ENCODE assay signal across 8 cellular contexts in the genomic region with DNA sequence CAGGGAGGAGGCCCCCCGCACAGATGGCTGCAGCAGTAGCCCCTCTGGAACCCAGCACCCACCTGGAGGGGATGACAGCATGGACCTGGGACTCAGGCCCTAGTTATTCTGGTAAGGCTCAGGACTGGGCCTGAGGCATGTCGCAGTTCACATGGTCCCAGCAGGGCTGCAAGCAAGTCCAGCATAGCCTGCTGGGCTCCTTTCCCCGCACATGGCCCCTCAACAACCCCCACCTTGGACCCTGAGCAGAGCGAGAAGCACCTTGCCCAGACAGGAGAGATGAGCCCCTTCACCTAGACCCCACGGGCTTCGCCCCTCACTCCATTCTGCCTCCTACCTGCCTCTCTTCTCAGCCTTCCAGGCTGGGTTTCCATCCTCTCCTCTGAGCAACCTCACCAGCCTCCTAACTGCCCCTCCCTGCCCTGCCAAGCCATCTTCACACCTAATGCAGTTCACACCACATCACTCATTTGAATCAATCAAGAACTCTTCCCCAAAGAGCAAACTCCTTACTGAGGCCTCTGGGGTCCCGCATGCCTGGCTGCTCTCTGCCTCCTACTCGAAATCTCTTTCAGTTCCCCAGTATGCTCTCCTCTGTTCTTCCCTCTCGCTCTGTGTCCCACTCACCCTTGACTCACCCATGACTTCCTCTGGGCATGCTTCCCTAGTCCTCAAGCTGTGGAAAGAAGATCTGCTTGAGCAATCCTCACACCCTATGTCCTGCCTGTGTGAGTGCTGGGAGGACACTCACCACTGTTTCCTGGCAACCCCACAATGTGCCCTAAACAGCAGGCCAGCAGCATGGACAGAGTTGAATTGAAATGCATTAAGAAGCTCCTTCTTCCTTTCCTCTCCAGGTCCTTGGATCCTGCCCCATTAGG. TPM values are rescaled to one million over a fixed set of nuclear protein-coding genes. Genes with fewer than 3 reads are reported as not detected.
DNase-seq lines count a peak whose midpoint lies in the region; ATAC-seq and TF ChIP-seq lines count a peak whose summit lies in the region.

No MANE protein-coding gene starts in this region.

- no peak overlapping the region for H2AFZ ChIP-seq in hepatocyte

- no peaks in the 10 kb centered on the region for H4K20me1 ChIP-seq in DOHH2 (ENCODE audit: control insufficient read depth, insufficient read depth, low read depth, low read length)
- H4K20me1 ChIP-seq in hepatocyte (ENCODE audit: insufficient read depth, poor library complexity, severe bottlenecking) = no peaks in the 10 kb centered on the region

- H3K9me2 ChIP-seq in DOHH2 (replicated peaks; ENCODE audit: control insufficient read depth, low read length) (no peaks in the 10 kb centered on the region), hepatocyte (replicated peaks; ENCODE audit: insufficient read depth) (no peaks in the 10 kb centered on the region)

- WGBS in hepatocyte (ENCODE audit: low lambda C conversion rate, missing lambda C conversion rate) = 84% methylated on average over 9 of the region's 9 CpGs

- no peaks in the 10 kb centered on the region for H3K9me3 ChIP-seq in DOHH2 (ENCODE audit: control insufficient read depth, insufficient read depth, low read length)
- H3K9me3 ChIP-seq in hepatocyte (ENCODE audit: low read depth) = no peaks in the 10 kb centered on the region

- H3K36me3 ChIP-seq in DOHH2 (ENCODE audit: control insufficient read depth, low read length) = no peaks in the 10 kb centered on the region
- no peaks in the 10 kb centered on the region for H3K36me3 ChIP-seq in hepatocyte (replicated peaks; ENCODE audit: insufficient read depth, low read depth)

- H3F3A ChIP-seq in DOHH2 (ENCODE audit: control insufficient read depth, insufficient read depth) = peaks cover 7% of the 10 kb centered on the region; the same call in 1 of the 2 replicates

- peak overlapping the region in 3 of 4 donors; percentile 14 to 89 (median 73) for H3K4me3 Mint-ChIP-seq in IgD-negative memory B cell
- no peak overlapping the region for H3K4me3 Mint-ChIP-seq in stimulated activated effector memory CD8-positive, alpha-beta T cell treated with anti-CD3 and anti-CD28 coated beads, Interleukin-12 subunit alpha, Interleukin-12 subunit beta, amount 100 ng/mL, for 72 hours

- H3K4me3 ChIP-seq in DOHH2 (ENCODE audit: low read length) = peak overlapping the region; percentile 32
- H3K4me3 ChIP-seq in hepatocyte = no peak overlapping the region

- H3K36me3 Mint-ChIP-seq in IgD-negative memory B cell = no peaks in the 10 kb centered on the region
- no peaks in the 10 kb centered on the region for H3K36me3 Mint-ChIP-seq in stimulated activated effector memory CD8-positive, alpha-beta T cell treated with anti-CD3 and anti-CD28 coated beads, Interleukin-12 subunit alpha, Interleukin-12 subunit beta, amount 100 ng/mL, for 72 hours

- DNase-seq in amniotic epithelial cell (ENCODE audit: low read depth) (peak; percentile 99), hepatocyte (ENCODE audit: low spot score) (peak; percentile 61)
- DNase-seq in stimulated activated effector memory CD8-positive, alpha-beta T cell treated with anti-CD3 and anti-CD28 coated beads, Interleukin-12 subunit alpha, Interleukin-12 subunit beta, amount 100 ng/mL, for 72 hours (ENCODE audit: low spot score in 2 of 2) = no peak

- no peak for TF ChIP-seq CTCF in DOHH2 (IDR thresholded peaks at IDR 0.05; ENCODE audit: low read depth, low read length, poor library complexity, severe bottlenecking)
- TF ChIP-seq CTCF in hepatocyte (IDR thresholded peaks at IDR 0.05; ENCODE audit: poor library complexity) = no peak

- H3K4me2 ChIP-seq in DOHH2 (ENCODE audit: low read length) (peak overlapping the region; percentile 62), hepatocyte (no peak overlapping the region)

- peaks cover 2% of the 10 kb centered on the region for H3K27me3 Mint-ChIP-seq in IgD-negative memory B cell

- H3K27me3 ChIP-seq in DOHH2 (ENCODE audit: control insufficient read depth, low read length) = no peaks in the 10 kb centered on the region
- H3K27me3 ChIP-seq in hepatocyte = no peaks in the 10 kb centered on the region

- ATAC-seq in stimulated activated effector memory CD8-positive, alpha-beta T cell treated with anti-CD3 and anti-CD28 coated beads, Interleukin-12 subunit alpha, Interleukin-12 subunit beta, amount 100 ng/mL, for 72 hours = peak; percentile 40
- ATAC-seq in GM18511 (IDR thresholded peaks at IDR 0.05; ENCODE audit: unreplicated experiment) (no peak), GM19463 (IDR thresholded peaks at IDR 0.05; ENCODE audit: unreplicated experiment) (no peak), GM21825 (IDR thresholded peaks at IDR 0.05; ENCODE audit: unreplicated experiment) (no peak)

- H3K27ac ChIP-seq in DOHH2 (ENCODE audit: low read depth, low read length) (0 out of 2 replicates have a peak overlapping the region, but pooled peaks have one; percentile 10), hepatocyte (no peak overlapping the region)

- H3K4me1 ChIP-seq in DOHH2 (ENCODE audit: control insufficient read depth, low read length) = peaks cover 45% of the 10 kb centered on the region
- no peaks in the 10 kb centered on the region for H3K4me1 ChIP-seq in hepatocyte (ENCODE audit: insufficient read depth)

- H3K79me2 ChIP-seq in DOHH2 (ENCODE audit: control insufficient read depth, low read length) (no peaks in the 10 kb centered on the region), hepatocyte (no peaks in the 10 kb centered on the region)

- H3K9me3 Mint-ChIP-seq in IgD-negative memory B cell = no peaks in the 10 kb centered on the region
- H3K9me3 Mint-ChIP-seq in stimulated activated effector memory CD8-positive, alpha-beta T cell treated with anti-CD3 and anti-CD28 coated beads, Interleukin-12 subunit alpha, Interleukin-12 subunit beta, amount 100 ng/mL, for 72 hours = no peaks in the 10 kb centered on the region

- peaks cover 21 to 45% (median 32%) of the 10 kb centered on the region in 3 donors for H3K4me1 Mint-ChIP-seq in IgD-negative memory B cell
- H3K4me1 Mint-ChIP-seq in stimulated activated effector memory CD8-positive, alpha-beta T cell treated with anti-CD3 and anti-CD28 coated beads, Interleukin-12 subunit alpha, Interleukin-12 subunit beta, amount 100 ng/mL, for 72 hours = peaks cover 14% of the 10 kb centered on the region

- H3K27ac Mint-ChIP-seq in IgD-negative memory B cell = peak overlapping the region; percentile 13 to 92 (median 89)
- no peak overlapping the region for H3K27ac Mint-ChIP-seq in stimulated activated effector memory CD8-positive, alpha-beta T cell treated with anti-CD3 and anti-CD28 coated beads, Interleukin-12 subunit alpha, Interleukin-12 subunit beta, amount 100 ng/mL, for 72 hours

RNA-seq across cellular contexts. Expression of a gene that starts 9.4 kb away (rescaled TPM):
- 70.0 TPM for polyA plus RNA-seq in IgD-negative memory B cell
- total RNA-seq in hepatocyte = 0.24 and 1.2 TPM in 2 replicates
- 1.1 TPM in 1 of 2 replicates, not detected in the other for polyA plus RNA-seq in hepatocyte

RNA-seq across cellular contexts. Expression of a gene that starts 32.3 kb away (rescaled TPM):
- 31.7 TPM for polyA plus RNA-seq in IgD-negative memory B cell
- total RNA-seq in hepatocyte = 38.7 and 42.8 TPM in 2 replicates
- polyA plus RNA-seq in hepatocyte = 9.3 and 13.0 TPM in 2 replicates

RNA-seq across cellular contexts. Expression of a gene that starts 51.5 kb away (rescaled TPM):
- 163 TPM for polyA plus RNA-seq in IgD-negative memory B cell
- 25.2 and 29.5 TPM in 2 replicates for total RNA-seq in hepatocyte
- 28.5 and 39.6 TPM in 2 replicates for polyA plus RNA-seq in hepatocyte

Comparison
In these comparisons a context has a peak if more than half of its experiments do, and no peak if none do; other contexts are left out.
1. DNase-seq: peak in amniotic epithelial cell (single experiment) and hepatocyte (single experiment); none in stimulated activated effector memory CD8-positive, alpha-beta T cell treated with anti-CD3 and anti-CD28 coated beads, Interleukin-12 subunit alpha, Interleukin-12 subunit beta, amount 100 ng/mL, for 72 hours (0 of 2).
2. RNA of a gene that starts 9.4 kb away (polyA plus RNA-seq): 70.0 TPM in IgD-negative memory B cell (single experiment); 1.1 TPM in hepatocyte; every median in the first group is over 10 times any median in the second.